8 cellular contexts compared by ENCODE assay signal in genomic region chr3:129278439-129278969, GRCh38. TPM values are rescaled to one million over a fixed set of nuclear protein-coding genes. Genes with fewer than 3 reads are reported as not detected.
A peak's percentile ranks its signal among the peaks of the same experiment; 100 is the strongest.
DNase-seq lines count a peak whose midpoint lies in the region; ATAC-seq and FAIRE-seq lines count a peak whose summit lies in the region.

A gene with protein sequence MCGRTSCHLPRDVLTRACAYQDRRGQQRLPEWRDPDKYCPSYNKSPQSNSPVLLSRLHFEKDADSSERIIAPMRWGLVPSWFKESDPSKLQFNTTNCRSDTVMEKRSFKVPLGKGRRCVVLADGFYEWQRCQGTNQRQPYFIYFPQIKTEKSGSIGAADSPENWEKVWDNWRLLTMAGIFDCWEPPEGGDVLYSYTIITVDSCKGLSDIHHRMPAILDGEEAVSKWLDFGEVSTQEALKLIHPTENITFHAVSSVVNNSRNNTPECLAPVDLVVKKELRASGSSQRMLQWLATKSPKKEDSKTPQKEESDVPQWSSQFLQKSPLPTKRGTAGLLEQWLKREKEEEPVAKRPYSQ (plus strand): TSS chr3:129278870. CDS start chr3:129279733, 863 bp downstream.

- no peaks in the 10 kb centered on the region for H3K9me3 ChIP-seq in mucosa of stomach (ENCODE audit: control insufficient read depth, low read length)

- no peaks in the 10 kb centered on the region for H3K27me3 ChIP-seq in mucosa of stomach (ENCODE audit: control insufficient read depth, insufficient read depth, low read length)

- peaks cover 67% of the 10 kb centered on the region for H3K4me1 Mint-ChIP-seq in activated T-cell treated with anti-CD3 and anti-CD28 coated beads, Interleukin-2, amount 50 U/mL, for 72 hours (ENCODE audit: low read depth)

- peak within 1 kb of the TSS; percentile 91 to 93 for H3K4me3 Mint-ChIP-seq in activated T-cell treated with anti-CD3 and anti-CD28 coated beads, Interleukin-2, amount 50 U/mL, for 72 hours

- H3K4me3 ChIP-seq in mucosa of stomach (ENCODE audit: low read length): peak within 1 kb of the TSS; percentile 88

- peak within 1 kb of the TSS; percentile 95 for H3K27ac Mint-ChIP-seq in activated T-cell treated with anti-CD3 and anti-CD28 coated beads, Interleukin-2, amount 50 U/mL, for 72 hours

- no peaks in the 10 kb centered on the region for H3K9me3 Mint-ChIP-seq in activated T-cell treated with anti-CD3 and anti-CD28 coated beads, Interleukin-2, amount 50 U/mL, for 72 hours

- DNase-seq in COR-L47 (lab: John Stamatoyannopoulos, UW) (peak; percentile 91), Kasumi-1 (lab: John Stamatoyannopoulos, UW) (peak; percentile 89), RCC 7860 (ENCODE audit: low spot score) (peak; percentile 72)
- peak; percentile 96 to 98 for DNase-seq in activated T-cell treated with anti-CD3 and anti-CD28 coated beads, Interleukin-2, amount 50 U/mL, for 72 hours
- peak; percentile 96 for DNase-seq in stimulated activated CD8-positive, alpha-beta memory T cell treated with anti-CD3 and anti-CD28 coated beads, Interleukin-4, amount 100 ng/mL, for 48 hours

- H3K4me1 ChIP-seq in mucosa of stomach (ENCODE audit: control insufficient read depth, insufficient read depth, low read length): peaks cover 13% of the 10 kb centered on the region

- peak within 1 kb of the TSS; percentile 78 for H3K9ac ChIP-seq in mucosa of stomach (ENCODE audit: low read length)

- H3K36me3 ChIP-seq in mucosa of stomach (ENCODE audit: control insufficient read depth, insufficient read depth, low read length): peaks cover 16% of the 10 kb centered on the region

- H3K27me3 Mint-ChIP-seq in activated T-cell treated with anti-CD3 and anti-CD28 coated beads, Interleukin-2, amount 50 U/mL, for 72 hours (ENCODE audit: low read depth): no peaks in the 10 kb centered on the region

- ATAC-seq in GM21723 (IDR thresholded peaks at IDR 0.05; ENCODE audit: unreplicated experiment) (peak; percentile 52), esophagus mucosa (peak; percentile 97)
- ATAC-seq in activated T-cell treated with anti-CD3 and anti-CD28 coated beads, Interleukin-2, amount 50 U/mL, for 72 hours (replicated peaks in 1 of 2): peak; percentile 92

- no peak for FAIRE-seq in RCC 7860 (lab: Jason Lieb, UNC)

- peaks cover 18 to 23% of the 10 kb centered on the region in 2 donors for H3K36me3 Mint-ChIP-seq in activated T-cell treated with anti-CD3 and anti-CD28 coated beads, Interleukin-2, amount 50 U/mL, for 72 hours (ENCODE audit: insufficient read depth in 2 of 2)

RNA-seq across cellular contexts. Expression of the gene that starts here (rescaled TPM):
- total RNA-seq in activated T-cell treated with anti-CD3 and anti-CD28 coated beads, Interleukin-2, amount 50 U/mL, for 72 hours: 10 to 100 TPM; 66.6 to 84.3 TPM
- total RNA-seq in esophagus mucosa: 37.2 TPM

Comparison
In these comparisons a context has a peak if more than half of its experiments do, and no peak if none do; other contexts are left out.
1. Peak in every context shown above with its lines: DNase-seq, ATAC-seq and H3K4me3 ChIP-seq.